ENCODE assay signal across 8 cellular contexts in genomic region chr17:18224428-18225120, GRCh38. TPM values are rescaled to one million over a fixed set of nuclear protein-coding genes. Genes with fewer than 3 reads are reported as not detected.
A peak's percentile ranks its signal among the peaks of the same experiment; 100 is the strongest.
DNase-seq lines count a peak whose midpoint lies in the region; ATAC-seq and TF ChIP-seq lines count a peak whose summit lies in the region.

No MANE protein-coding gene starts in this region.

- H3K27ac Mint-ChIP-seq in T-helper 2 cell treated with Interferon-gamma antibody and Interleukin-4, amounts not matched to agents 5 μg/mL and 100 μg/mL, for 36 hours = no peak overlapping the region
- H3K27ac Mint-ChIP-seq in immature natural killer cell = peak overlapping the region in 2 of 6 donors; percentile 4 to 59

- peak overlapping the region; percentile 74 for H3K4me3 Mint-ChIP-seq in T-helper 2 cell treated with Interferon-gamma antibody and Interleukin-4, amounts not matched to agents 5 μg/mL and 100 μg/mL, for 36 hours
- peak overlapping the region; percentile 24 to 68 (median 57) for H3K4me3 Mint-ChIP-seq in immature natural killer cell

- H3K27me3 Mint-ChIP-seq in T-helper 2 cell treated with Interferon-gamma antibody and Interleukin-4, amounts not matched to agents 5 μg/mL and 100 μg/mL, for 36 hours (ENCODE audit: low read depth) = no peaks in the 10 kb centered on the region
- no peaks in the 10 kb centered on the region for H3K27me3 Mint-ChIP-seq in immature natural killer cell (ENCODE audit: low read depth in 3 of 3)

- no peaks in the 10 kb centered on the region for H3K9me3 ChIP-seq in thymus (ENCODE audit: control insufficient read depth)

- peak overlapping the region; percentile 31 for H3K4me3 ChIP-seq in astrocyte of the cerebellum (ENCODE audit: low read depth, low read length)
- H3K4me3 ChIP-seq in thymus (ENCODE audit: low read length) = peak overlapping the region; percentile 91

- no peak for TF ChIP-seq CTCF in astrocyte of the cerebellum (IDR thresholded peaks at IDR 0.05; ENCODE audit: low read depth, low read length, missing control alignments)

- H3K36me3 ChIP-seq in thymus (ENCODE audit: control insufficient read depth, insufficient read depth) = no peaks in the 10 kb centered on the region

- no peaks in the 10 kb centered on the region for H3K36me3 Mint-ChIP-seq in T-helper 2 cell treated with Interferon-gamma antibody and Interleukin-4, amounts not matched to agents 5 μg/mL and 100 μg/mL, for 36 hours (ENCODE audit: low read depth)
- H3K36me3 Mint-ChIP-seq in immature natural killer cell = no peaks in the 10 kb centered on the region

- no peaks in the 10 kb centered on the region for H3K27me3 ChIP-seq in thymus (ENCODE audit: control insufficient read depth, insufficient read depth)

- peaks cover 20% of the 10 kb centered on the region for H3K4me1 Mint-ChIP-seq in T-helper 2 cell treated with Interferon-gamma antibody and Interleukin-4, amounts not matched to agents 5 μg/mL and 100 μg/mL, for 36 hours (ENCODE audit: low read depth)
- peaks cover 27 to 29% of the 10 kb centered on the region in 2 donors for H3K4me1 Mint-ChIP-seq in immature natural killer cell

- no peaks in the 10 kb centered on the region for H3K9me3 Mint-ChIP-seq in T-helper 2 cell treated with Interferon-gamma antibody and Interleukin-4, amounts not matched to agents 5 μg/mL and 100 μg/mL, for 36 hours
- H3K9me3 Mint-ChIP-seq in immature natural killer cell = no peaks in the 10 kb centered on the region

- in situ Hi-C loops in astrocyte of the cerebellum (cut with HindIII; ENCODE audit: low sequenced_read_pairs) = loop anchor here (5.0 kb wide), 1 partner anchor 37 kb away; no protein-coding TSS in a partner anchor

- no peak for ATAC-seq in HG03520 (IDR thresholded peaks at IDR 0.05; ENCODE audit: unreplicated experiment)

- DNase-seq in T-helper 2 cell treated with Interferon-gamma antibody and Interleukin-4, amounts not matched to agents 5 μg/mL and 100 μg/mL, for 36 hours (ENCODE audit: low spot score) = no peak
- DNase-seq in T-helper 2 cell = no peak
- no peak for DNase-seq in astrocyte of the cerebellum (ENCODE audit: low read depth)
- DNase-seq in immature natural killer cell = no peak
- no peak for DNase-seq in NCI-H2081 (lab: John Stamatoyannopoulos, UW)
- DNase-seq in NCI-H748 (lab: John Stamatoyannopoulos, UW; ENCODE audit: unreplicated experiment) = no peak

- H3K27ac ChIP-seq in thymus (ENCODE audit: low read depth) = no peak overlapping the region

- WGBS in thymus = 68% methylated on average over 21 of the region's 21 CpGs

- peaks cover 7% of the 10 kb centered on the region for H3K4me1 ChIP-seq in thymus (ENCODE audit: control insufficient read depth, insufficient read depth, low read length)

RNA-seq across cellular contexts. Expression of gene LLGL1, which starts 0.9 kb away (rescaled TPM):
- polyA plus RNA-seq in immature natural killer cell = 1 to 10 TPM in 2 of 3 donors, not detected in 1; 2.0 to 3.1 TPM
- polyA plus RNA-seq in thymus = 8.3 TPM

RNA-seq across cellular contexts. Expression of gene FLII, which starts 34.0 kb away (rescaled TPM):
- 100 to 1,000 TPM in 1 of 3 donors, 10 to 100 TPM in 2; 77.7 to 164 (median 83.7) TPM for polyA plus RNA-seq in immature natural killer cell
- 195 TPM for polyA plus RNA-seq in thymus

RNA-seq across cellular contexts. Expression of gene MIEF2, which starts 35.9 kb away (rescaled TPM):
- polyA plus RNA-seq in immature natural killer cell (10 to 100 TPM; 14.9 to 20.1 (median 17.4) TPM), thymus (8.5 TPM)

RNA-seq across cellular contexts. Expression of gene ALKBH5, which starts 40.9 kb away (rescaled TPM):
- polyA plus RNA-seq in immature natural killer cell (100 to 1,000 TPM in 2 of 3 donors, 10 to 100 TPM in 1; 86.4 to 130 (median 102) TPM), thymus (48.5 TPM)
